In genomic region chr1:201756411-201756810, GRCh38 we compare ENCODE assay signal across 15 cellular contexts.
DNase-seq lines count a peak whose midpoint lies in the region; ATAC-seq and TF ChIP-seq lines count a peak whose summit lies in the region.
"Had no signal": no experiment of that assay in that cellular context is flagged by ENCODE, and none has a peak within 500 bp of the region (broad histone marks: within the 10 kb centered on the region; RNA-seq: fewer than 3 reads in every experiment).

No MANE protein-coding gene starts in this region.

- POLR2A ChIA-PET in activated CD4-positive, alpha-beta memory T cell treated with anti-CD3 and anti-CD28 coated beads for 36 hours (lab: Charles Lee): no interaction called here

- no peak overlapping the region for H3K27ac Mint-ChIP-seq in T-helper 17 cell
- no peak overlapping the region for H3K27ac Mint-ChIP-seq in activated CD4-positive, alpha-beta memory T cell treated with anti-CD3 and anti-CD28 coated beads for 36 hours
- H3K27ac Mint-ChIP-seq: activated naive CD8-positive, alpha-beta T cell treated with anti-CD3 and anti-CD28 coated beads for 36 hours had no signal

- no peaks in the 10 kb centered on the region for H3K36me3 ChIP-seq in left ventricle myocardium inferior
- no peaks in the 10 kb centered on the region for H3K36me3 ChIP-seq in right atrium auricular region
- H3K36me3 ChIP-seq: suprapubic skin had no signal

- TF ChIP-seq CTCF in left ventricle myocardium inferior (IDR thresholded peaks at IDR 0.05; ENCODE audit: borderline replicate concordance) (no peak), right atrium auricular region (IDR thresholded peaks at IDR 0.05) (no peak)

- no peak for DNase-seq in left ventricle myocardium inferior
- DNase-seq in right atrium auricular region (ENCODE audit: low spot score): no peak
- peak; percentile 87 for DNase-seq in amniotic epithelial cell (ENCODE audit: low read depth)
- DNase-seq in glomerular visceral epithelial cell (ENCODE audit: extremely low spot score): peak; percentile 69
- no peak for DNase-seq in activated naive CD4-positive, alpha-beta T cell (lab: John Stamatoyannopoulos, UW)
- no peak for DNase-seq in T-helper 17 cell
- no peak for DNase-seq in activated CD4-positive, alpha-beta memory T cell treated with anti-CD3 and anti-CD28 coated beads for 36 hours
- DNase-seq in stimulated activated CD4-positive, alpha-beta T cell treated with anti-CD3 and anti-CD28 coated beads, Interleukin-15, amount 100 ng/mL, for 24 hours: no peak
- DNase-seq: activated CD8-positive, alpha-beta memory T cell treated with anti-CD3 and anti-CD28 coated beads, Interleukin-2, amount 50 U/mL, for 48 hours; activated naive CD8-positive, alpha-beta T cell treated with anti-CD3 and anti-CD28 coated beads for 36 hours; DMS53; head of caudate nucleus; Kasumi-1 had no signal

- H3K9me3 Mint-ChIP-seq in activated CD4-positive, alpha-beta memory T cell treated with anti-CD3 and anti-CD28 coated beads for 36 hours: no peaks in the 10 kb centered on the region
- H3K9me3 Mint-ChIP-seq: activated naive CD8-positive, alpha-beta T cell treated with anti-CD3 and anti-CD28 coated beads for 36 hours had no signal

- peaks cover 5% of the 10 kb centered on the region for H3K36me3 Mint-ChIP-seq in T-helper 17 cell (ENCODE audit: low read depth)
- no peaks in the 10 kb centered on the region for H3K36me3 Mint-ChIP-seq in activated CD4-positive, alpha-beta memory T cell treated with anti-CD3 and anti-CD28 coated beads for 36 hours
- H3K36me3 Mint-ChIP-seq: activated naive CD8-positive, alpha-beta T cell treated with anti-CD3 and anti-CD28 coated beads for 36 hours had no signal

- H3K4me1 ChIP-seq in left ventricle myocardium inferior (peaks cover 100% of the 10 kb centered on the region), right atrium auricular region (peaks cover 0 to 42% of the 10 kb centered on the region in 2 donors)

- H3K27me3 Mint-ChIP-seq in T-helper 17 cell: peaks cover 24% of the 10 kb centered on the region
- peaks cover 3% of the 10 kb centered on the region for H3K27me3 Mint-ChIP-seq in activated CD4-positive, alpha-beta memory T cell treated with anti-CD3 and anti-CD28 coated beads for 36 hours

- H3K4me3 ChIP-seq in left ventricle myocardium inferior (no peak overlapping the region), right atrium auricular region (no peak overlapping the region)
- H3K4me3 ChIP-seq: GM12878, suprapubic skin had no signal

- intact Hi-C loops in left ventricle myocardium inferior (cut with micrococcal nuclease): no loop called here
- intact Hi-C loops in activated CD4-positive, alpha-beta memory T cell treated with anti-CD3 and anti-CD28 coated beads for 36 hours (cut with micrococcal nuclease): no loop called here

- CTCF ChIA-PET in activated CD4-positive, alpha-beta memory T cell treated with anti-CD3 and anti-CD28 coated beads for 36 hours (lab: Charles Lee): no interaction called here

- H3K27me3 ChIP-seq in left ventricle myocardium inferior (ENCODE audit: low read depth) (no peaks in the 10 kb centered on the region), right atrium auricular region (no peaks in the 10 kb centered on the region)
- H3K27me3 ChIP-seq: suprapubic skin had no signal

- H3K27ac ChIP-seq in left ventricle myocardium inferior (replicated peaks) (peak overlapping the region; percentile 70), right atrium auricular region (no peak overlapping the region)
- H3K27ac ChIP-seq: suprapubic skin had no signal

- H3K9me3 ChIP-seq in left ventricle myocardium inferior (replicated peaks) (no peaks in the 10 kb centered on the region), right atrium auricular region (no peaks in the 10 kb centered on the region), T-helper 17 cell (ENCODE audit: control insufficient read depth, low read length, poor library complexity, severe bottlenecking) (no peaks in the 10 kb centered on the region)
- H3K9me3 ChIP-seq: suprapubic skin had no signal

- H3K4me3 Mint-ChIP-seq in T-helper 17 cell: no peak overlapping the region
- H3K4me3 Mint-ChIP-seq in activated CD4-positive, alpha-beta memory T cell treated with anti-CD3 and anti-CD28 coated beads for 36 hours: no peak overlapping the region
- H3K4me3 Mint-ChIP-seq: activated naive CD8-positive, alpha-beta T cell treated with anti-CD3 and anti-CD28 coated beads for 36 hours had no signal

- H3K4me1 Mint-ChIP-seq in T-helper 17 cell: peaks cover 14% of the 10 kb centered on the region
- peaks cover 5% of the 10 kb centered on the region for H3K4me1 Mint-ChIP-seq in activated CD4-positive, alpha-beta memory T cell treated with anti-CD3 and anti-CD28 coated beads for 36 hours (ENCODE audit: low read depth)

- no peak for ATAC-seq in T-helper 17 cell
- ATAC-seq: GM12878 had no signal

Comparison
In these comparisons a context has a peak if more than half of its experiments do, and no peak if none do; other contexts are left out.
1. DNase-seq: peak in amniotic epithelial cell (single experiment) and glomerular visceral epithelial cell (single experiment); none in left ventricle myocardium inferior (single experiment), right atrium auricular region (single experiment), activated naive CD4-positive, alpha-beta T cell (0 of 4), T-helper 17 cell (0 of 3), activated CD4-positive, alpha-beta memory T cell treated with anti-CD3 and anti-CD28 coated beads for 36 hours (single experiment) and stimulated activated CD4-positive, alpha-beta T cell treated with anti-CD3 and anti-CD28 coated beads, Interleukin-15, amount 100 ng/mL, for 24 hours (single experiment).